ENCODE assay signal across 18 cellular contexts in genomic region chr12:91922139-91922538, GRCh38.
DNase-seq lines count a peak whose midpoint lies in the region; ATAC-seq and TF ChIP-seq lines count a peak whose summit lies in the region.
"Had no signal": no experiment of that assay in that cellular context is flagged by ENCODE, and none has a peak within 500 bp of the region (broad histone marks: within the 10 kb centered on the region; RNA-seq: fewer than 3 reads in every experiment).

No MANE protein-coding gene starts in this region.

- no peak for TF ChIP-seq CTCF in DND-41 (IDR thresholded peaks at IDR 0.05; ENCODE audit: borderline replicate concordance, extremely low read depth, low read length, poor library complexity, severe bottlenecking)
- TF ChIP-seq CTCF in esophagus squamous epithelium (IDR thresholded peaks at IDR 0.05), result no peak

- H2AFZ ChIP-seq in DND-41 (ENCODE audit: low read depth, low read length) (peak overlapping the region; percentile 19; the same call in 1 of the 2 replicates), neuron (ENCODE audit: low read depth, low read length) (peak overlapping the region; percentile 19)

- H3K79me2 ChIP-seq in DND-41 (ENCODE audit: insufficient read depth, low read length), result no peaks in the 10 kb centered on the region

- peak overlapping the region; percentile 48 for H3K27ac Mint-ChIP-seq in activated T-helper 17 cell treated with anti-CD3 and anti-CD28 coated beads, Interleukin-2, amount 50 U/mL, for 72 hours
- no peak overlapping the region for H3K27ac Mint-ChIP-seq in activated CD4-positive, alpha-beta memory T cell treated with anti-CD3 and anti-CD28 coated beads for 36 hours

- TF ChIP-seq POLR2A in esophagus squamous epithelium (IDR thresholded peaks at IDR 0.05), result no peak

- DNase-seq in DND-41, result no peak
- DNase-seq in esophagus squamous epithelium (lab: John Stamatoyannopoulos, UW), result no peak
- no peak for DNase-seq in COLO668 (lab: John Stamatoyannopoulos, UW; ENCODE audit: unreplicated experiment)
- no peak for DNase-seq in activated naive CD4-positive, alpha-beta T cell treated with anti-CD3 and anti-CD28 coated beads, Interleukin-2, amount 50 U/mL, for 16 hours
- no peak for DNase-seq in activated CD4-positive, alpha-beta memory T cell treated with anti-CD3 and anti-CD28 coated beads for 36 hours
- DNase-seq: AML-193, GDM1, NCI-H1105 treated with DMSO at 0.1 percent for 48 hours, NCI-H2227 treated with DMSO at 0.1 percent for 48 hours, NCI-H82, OCI-M1, SHP77, SK-N-SH had no signal

- H3K27ac ChIP-seq in DND-41 (ENCODE audit: low read length) (no peak overlapping the region), esophagus squamous epithelium (peak overlapping the region in 3 of 4 donors; percentile 6 to 58 (median 7))
- H3K27ac ChIP-seq: C4-2B had no signal

- H3K27me3 ChIP-seq in DND-41 (ENCODE audit: insufficient read depth, low read length, poor library complexity) (no peaks in the 10 kb centered on the region), esophagus squamous epithelium (no peaks in the 10 kb centered on the region), neuron (ENCODE audit: insufficient read depth, low read length) (no peaks in the 10 kb centered on the region)

- no peak overlapping the region for H3K4me3 ChIP-seq in DND-41 (ENCODE audit: low read depth in 1 of 2, low read length in 2 of 2)
- H3K4me3 ChIP-seq in esophagus squamous epithelium, result no peak overlapping the region
- no peak overlapping the region for H3K4me3 ChIP-seq in neuron (ENCODE audit: low read length)
- H3K4me3 ChIP-seq: HAP-1 had no signal

- H3K9me3 Mint-ChIP-seq in activated T-helper 17 cell treated with anti-CD3 and anti-CD28 coated beads, Interleukin-2, amount 50 U/mL, for 72 hours, result peaks cover 9% of the 10 kb centered on the region
- no peaks in the 10 kb centered on the region for H3K9me3 Mint-ChIP-seq in activated CD4-positive, alpha-beta memory T cell treated with anti-CD3 and anti-CD28 coated beads for 36 hours

- peaks cover 21% of the 10 kb centered on the region for H3K4me1 ChIP-seq in DND-41 (ENCODE audit: insufficient read depth, low read length)
- H3K4me1 ChIP-seq in esophagus squamous epithelium, result peaks cover 0 to 35% (median 15%) of the 10 kb centered on the region in 3 donors
- H3K4me1 ChIP-seq in neuron (ENCODE audit: insufficient read depth, low read length), result no peaks in the 10 kb centered on the region
- H3K4me1 ChIP-seq: HAP-1 had no signal

- CTCF ChIA-PET in activated CD4-positive, alpha-beta memory T cell treated with anti-CD3 and anti-CD28 coated beads for 36 hours (lab: Charles Lee), result no interaction called here

- WGBS in esophagus squamous epithelium, 2 donors, result 7 to 17% methylated on average over 1 of the region's 1 CpG

- ATAC-seq in DND-41 (ENCODE audit: insufficient read depth, low read depth) (no peak), HG02798 (IDR thresholded peaks at IDR 0.05; ENCODE audit: poor library complexity, unreplicated experiment) (no peak)
- no peak for ATAC-seq in activated T-helper 17 cell treated with anti-CD3 and anti-CD28 coated beads, Interleukin-2, amount 50 U/mL, for 72 hours (replicated peaks)

- H3K36me3 Mint-ChIP-seq in activated T-helper 17 cell treated with anti-CD3 and anti-CD28 coated beads, Interleukin-2, amount 50 U/mL, for 72 hours (ENCODE audit: low read depth), result no peaks in the 10 kb centered on the region
- no peaks in the 10 kb centered on the region for H3K36me3 Mint-ChIP-seq in activated CD4-positive, alpha-beta memory T cell treated with anti-CD3 and anti-CD28 coated beads for 36 hours

- no peak overlapping the region for H3K4me3 Mint-ChIP-seq in activated T-helper 17 cell treated with anti-CD3 and anti-CD28 coated beads, Interleukin-2, amount 50 U/mL, for 72 hours
- H3K4me3 Mint-ChIP-seq in activated CD4-positive, alpha-beta memory T cell treated with anti-CD3 and anti-CD28 coated beads for 36 hours, result no peak overlapping the region

- no peak overlapping the region for H3K4me2 ChIP-seq in DND-41 (ENCODE audit: insufficient read depth, low read length)
- H3K4me2 ChIP-seq: SK-N-SH had no signal

- peaks cover 17% of the 10 kb centered on the region for H3K4me1 Mint-ChIP-seq in activated T-helper 17 cell treated with anti-CD3 and anti-CD28 coated beads, Interleukin-2, amount 50 U/mL, for 72 hours
- H3K4me1 Mint-ChIP-seq in activated CD4-positive, alpha-beta memory T cell treated with anti-CD3 and anti-CD28 coated beads for 36 hours (ENCODE audit: low read depth), result peaks cover 16% of the 10 kb centered on the region

- POLR2A ChIA-PET in activated CD4-positive, alpha-beta memory T cell treated with anti-CD3 and anti-CD28 coated beads for 36 hours (lab: Charles Lee), result no interaction called here

- H3K9me3 ChIP-seq in DND-41 (ENCODE audit: insufficient read depth, low read length, severe bottlenecking), result no peaks in the 10 kb centered on the region
- H3K9me3 ChIP-seq in esophagus squamous epithelium, result no peaks in the 10 kb centered on the region
- no peaks in the 10 kb centered on the region for H3K9me3 ChIP-seq in neuron (ENCODE audit: low read length)
- H3K9me3 ChIP-seq: HAP-1, SK-N-SH had no signal

- H4K20me1 ChIP-seq in DND-41 (ENCODE audit: insufficient read depth, low read length), result no peaks in the 10 kb centered on the region

- intact Hi-C loops in esophagus squamous epithelium (cut with DNase I), result no loop called here
- intact Hi-C loops in activated CD4-positive, alpha-beta memory T cell treated with anti-CD3 and anti-CD28 coated beads for 36 hours (cut with micrococcal nuclease), result no loop called here

- H3K36me3 ChIP-seq in DND-41 (ENCODE audit: insufficient read depth, low read length), result no peaks in the 10 kb centered on the region
- H3K36me3 ChIP-seq in esophagus squamous epithelium, result no peaks in the 10 kb centered on the region
- H3K36me3 ChIP-seq in neuron (ENCODE audit: insufficient read depth, low read length), result no peaks in the 10 kb centered on the region
- H3K36me3 ChIP-seq: HAP-1 had no signal

- H3K27me3 Mint-ChIP-seq in activated T-helper 17 cell treated with anti-CD3 and anti-CD28 coated beads, Interleukin-2, amount 50 U/mL, for 72 hours, result no peaks in the 10 kb centered on the region
- H3K27me3 Mint-ChIP-seq in activated CD4-positive, alpha-beta memory T cell treated with anti-CD3 and anti-CD28 coated beads for 36 hours, result no peaks in the 10 kb centered on the region

- H3K9ac ChIP-seq in DND-41 (ENCODE audit: low read depth, low read length), result no peak overlapping the region
- H3K9ac ChIP-seq: SK-N-SH had no signal
